In the genomic region with DNA sequence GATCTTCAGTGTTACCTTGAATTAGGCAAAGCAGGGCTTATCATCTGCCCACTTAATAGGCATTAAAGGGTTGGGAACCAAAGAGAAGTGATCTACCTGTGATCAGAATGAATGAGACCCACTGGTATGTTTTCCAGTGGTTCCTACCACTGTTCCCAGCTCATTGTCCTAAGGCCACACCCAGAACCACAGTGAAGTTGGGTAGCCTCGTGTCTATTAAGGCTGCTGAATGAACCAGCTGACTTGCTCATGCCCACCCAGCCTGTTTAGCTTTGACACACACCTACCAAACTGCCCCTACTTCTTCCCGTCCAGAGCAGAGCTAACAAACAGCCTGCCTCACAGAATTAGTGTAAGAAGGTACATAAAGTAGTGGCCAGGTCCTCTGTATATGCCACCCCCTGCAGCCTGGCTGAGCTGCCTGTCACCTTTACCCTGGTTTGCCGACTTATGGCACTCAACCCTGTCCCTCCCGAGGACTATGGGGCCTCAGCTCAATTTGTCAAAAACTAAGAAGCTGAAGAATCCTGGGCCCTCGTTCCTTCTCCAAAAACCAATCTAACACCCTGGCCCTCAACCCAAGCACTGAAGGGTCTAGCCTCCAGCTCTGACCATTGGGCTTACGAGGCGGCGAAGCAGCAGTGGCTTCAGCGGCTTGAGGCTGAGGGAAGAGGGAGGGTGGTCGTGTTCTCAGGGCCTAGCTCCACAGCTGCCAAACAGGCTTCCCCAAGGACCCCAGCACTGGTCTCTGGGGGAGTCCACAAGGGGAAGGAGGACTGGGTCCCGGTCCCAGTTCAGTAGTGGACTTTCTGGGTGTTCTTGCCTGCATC, we compare ENCODE assay signal across 1 cellular context.
TF ChIP-seq lines count a peak whose summit lies in the region.

No MANE protein-coding gene starts in this region.

TF ChIP-seq in SK-N-SH treated with all-trans-retinoic acid at 6 μM for 48 hours, 23 proteins besides CTCF, POLR2A, EP300 and RAD21 (continued from another document):
- TF ChIP-seq, protein P1, sequence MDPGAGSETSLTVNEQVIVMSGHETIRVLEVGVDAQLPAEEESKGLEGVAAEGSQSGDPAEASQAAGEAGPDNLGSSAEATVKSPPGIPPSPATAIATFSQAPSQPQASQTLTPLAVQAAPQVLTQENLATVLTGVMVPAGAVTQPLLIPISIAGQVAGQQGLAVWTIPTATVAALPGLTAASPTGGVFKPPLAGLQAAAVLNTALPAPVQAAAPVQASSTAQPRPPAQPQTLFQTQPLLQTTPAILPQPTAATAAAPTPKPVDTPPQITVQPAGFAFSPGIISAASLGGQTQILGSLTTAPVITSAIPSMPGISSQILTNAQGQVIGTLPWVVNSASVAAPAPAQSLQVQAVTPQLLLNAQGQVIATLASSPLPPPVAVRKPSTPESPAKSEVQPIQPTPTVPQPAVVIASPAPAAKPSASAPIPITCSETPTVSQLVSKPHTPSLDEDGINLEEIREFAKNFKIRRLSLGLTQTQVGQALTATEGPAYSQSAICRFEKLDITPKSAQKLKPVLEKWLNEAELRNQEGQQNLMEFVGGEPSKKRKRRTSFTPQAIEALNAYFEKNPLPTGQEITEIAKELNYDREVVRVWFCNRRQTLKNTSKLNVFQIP (CRISPR knock-in tag; IDR thresholded peaks at IDR 0.05; ENCODE audit: borderline replicate concordance, low read depth), result no peak
- TF ChIP-seq ZFP30 (CRISPR knock-in tag; IDR thresholded peaks at IDR 0.05) (no peak), RARB (CRISPR knock-in tag; IDR thresholded peaks at IDR 0.05) (no peak), SNAI2 (CRISPR knock-in tag; IDR thresholded peaks at IDR 0.05) (no peak), OSR1 (CRISPR knock-in tag; IDR thresholded peaks at IDR 0.05) (no peak), CSDC2 (CRISPR knock-in tag; IDR thresholded peaks at IDR 0.05) (no peak), ZC3H10 (CRISPR knock-in tag; IDR thresholded peaks at IDR 0.05) (no peak)
- TF ChIP-seq, protein P2, sequence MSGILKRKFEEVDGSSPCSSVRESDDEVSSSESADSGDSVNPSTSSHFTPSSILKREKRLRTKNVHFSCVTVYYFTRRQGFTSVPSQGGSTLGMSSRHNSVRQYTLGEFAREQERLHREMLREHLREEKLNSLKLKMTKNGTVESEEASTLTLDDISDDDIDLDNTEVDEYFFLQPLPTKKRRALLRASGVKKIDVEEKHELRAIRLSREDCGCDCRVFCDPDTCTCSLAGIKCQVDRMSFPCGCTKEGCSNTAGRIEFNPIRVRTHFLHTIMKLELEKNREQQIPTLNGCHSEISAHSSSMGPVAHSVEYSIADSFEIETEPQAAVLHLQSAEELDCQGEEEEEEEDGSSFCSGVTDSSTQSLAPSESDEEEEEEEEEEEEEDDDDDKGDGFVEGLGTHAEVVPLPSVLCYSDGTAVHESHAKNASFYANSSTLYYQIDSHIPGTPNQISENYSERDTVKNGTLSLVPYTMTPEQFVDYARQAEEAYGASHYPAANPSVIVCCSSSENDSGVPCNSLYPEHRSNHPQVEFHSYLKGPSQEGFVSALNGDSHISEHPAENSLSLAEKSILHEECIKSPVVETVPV (CRISPR knock-in tag; IDR thresholded peaks at IDR 0.05), result no peak
